Comparison of ENCODE assay signal across 17 cellular contexts in genomic region chr10:120432209-120432608, GRCh38. TPM values are rescaled to one million over a fixed set of nuclear protein-coding genes. Genes with fewer than 3 reads are reported as not detected.
"Had no signal": no experiment of that assay in that cellular context is flagged by ENCODE, and none has a peak within 500 bp of the region (broad histone marks: within the 10 kb centered on the region; RNA-seq: fewer than 3 reads in every experiment).

No MANE protein-coding gene starts in this region.

- H3K27me3 ChIP-seq: adrenal gland, pancreas had no signal

- DNase-seq: activated CD4-positive, alpha-beta T cell treated with anti-CD3 and anti-CD28 coated beads for 1 hour; activated CD4-positive, alpha-beta T cell treated with anti-CD3 and anti-CD28 coated beads, Interleukin-2, amount 50 U/mL, for 48 hours; activated naive CD4-positive, alpha-beta T cell treated with anti-CD3 and anti-CD28 coated beads, Interleukin-2, amount 50 U/mL, for 16 hours; adrenal gland; central memory CD4-positive, alpha-beta T cell; cortex of kidney; effector CD4-positive, alpha-beta T cell; head of caudate nucleus; immature natural killer cell; mesenchymal stem cell; naive thymus-derived CD8-positive, alpha-beta T cell; pancreas; sigmoid colon; stimulated activated CD4-positive, alpha-beta T cell treated with anti-CD3 and anti-CD28 coated beads, Interleukin-1b, Interleukin-23, amount 100 ng/mL, for 48 hours; tibial artery had no signal

- H3K9me3 ChIP-seq: adrenal gland, pancreas, sigmoid colon, tibial artery had no signal

- H3K36me3 ChIP-seq: adrenal gland, pancreas, sigmoid colon, tibial artery had no signal

- H3K4me1 ChIP-seq: adrenal gland, pancreas, sigmoid colon, tibial artery had no signal

- H3K4me3 ChIP-seq: adrenal gland, pancreas, sigmoid colon, tibial artery had no signal

- H3K27ac ChIP-seq: adrenal gland, pancreas, sigmoid colon, tibial artery, VCaP had no signal

RNA-seq across cellular contexts. Expression of gene PLPP4, which starts 24.8 kb away (rescaled TPM):
- total RNA-seq: activated T-helper 17 cell treated with anti-CD3 and anti-CD28 coated beads, Interleukin-2, amount 50 U/mL, for 72 hours; adrenal gland; naive thymus-derived CD8-positive, alpha-beta T cell had no signal
- polyA plus RNA-seq: immature natural killer cell; naive thymus-derived CD8-positive, alpha-beta T cell had no signal
